ENCODE assay signal across 1 cellular context in the genomic region with DNA sequence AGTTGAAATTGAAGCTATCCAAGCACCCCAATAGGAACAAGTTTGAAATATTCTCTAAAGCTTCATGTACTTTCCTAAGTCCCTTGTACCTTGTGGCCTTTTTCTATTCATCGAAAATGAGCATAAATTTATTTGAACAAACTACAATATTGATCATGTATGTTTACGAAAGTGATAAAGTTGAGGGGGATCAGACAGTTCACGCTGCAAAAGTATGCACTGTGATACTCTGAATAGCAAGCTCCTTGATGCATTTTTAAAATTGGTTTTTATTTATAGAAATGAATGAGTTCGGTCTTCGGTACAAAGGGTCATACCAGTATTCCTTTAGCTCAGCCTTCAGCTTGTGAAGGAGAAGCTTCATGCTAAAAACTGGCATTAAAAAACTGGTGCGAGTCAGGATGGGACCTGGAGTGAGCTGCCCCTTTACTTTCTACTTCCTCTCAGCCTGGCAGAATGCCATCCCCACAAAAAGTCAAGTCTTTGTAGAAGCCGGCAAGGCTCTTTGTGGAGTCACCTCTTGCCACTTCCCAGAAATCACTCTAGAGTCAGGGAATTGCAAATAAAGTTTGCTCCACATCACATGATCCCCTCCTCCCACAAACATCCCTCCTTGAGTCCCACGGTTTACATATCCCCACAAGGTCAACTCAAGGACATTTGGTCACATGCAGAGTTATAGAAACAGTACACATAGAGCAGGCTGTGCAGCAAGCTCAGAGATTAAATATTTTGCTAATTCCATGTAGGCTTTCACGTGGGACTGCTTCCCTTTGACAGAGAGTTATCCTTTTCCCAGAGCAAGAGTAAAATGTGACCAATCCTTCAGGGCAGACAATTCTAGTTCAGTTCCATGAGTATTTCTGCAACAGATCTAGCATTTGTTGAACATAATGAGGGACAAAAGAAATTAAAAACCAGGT.
TF ChIP-seq lines count a peak whose summit lies in the region.

No MANE protein-coding gene starts in this region.

TF ChIP-seq in HepG2, 621 proteins besides CTCF, POLR2A, EP300 and RAD21 (continued from another document):
- TF ChIP-seq, protein P1, sequence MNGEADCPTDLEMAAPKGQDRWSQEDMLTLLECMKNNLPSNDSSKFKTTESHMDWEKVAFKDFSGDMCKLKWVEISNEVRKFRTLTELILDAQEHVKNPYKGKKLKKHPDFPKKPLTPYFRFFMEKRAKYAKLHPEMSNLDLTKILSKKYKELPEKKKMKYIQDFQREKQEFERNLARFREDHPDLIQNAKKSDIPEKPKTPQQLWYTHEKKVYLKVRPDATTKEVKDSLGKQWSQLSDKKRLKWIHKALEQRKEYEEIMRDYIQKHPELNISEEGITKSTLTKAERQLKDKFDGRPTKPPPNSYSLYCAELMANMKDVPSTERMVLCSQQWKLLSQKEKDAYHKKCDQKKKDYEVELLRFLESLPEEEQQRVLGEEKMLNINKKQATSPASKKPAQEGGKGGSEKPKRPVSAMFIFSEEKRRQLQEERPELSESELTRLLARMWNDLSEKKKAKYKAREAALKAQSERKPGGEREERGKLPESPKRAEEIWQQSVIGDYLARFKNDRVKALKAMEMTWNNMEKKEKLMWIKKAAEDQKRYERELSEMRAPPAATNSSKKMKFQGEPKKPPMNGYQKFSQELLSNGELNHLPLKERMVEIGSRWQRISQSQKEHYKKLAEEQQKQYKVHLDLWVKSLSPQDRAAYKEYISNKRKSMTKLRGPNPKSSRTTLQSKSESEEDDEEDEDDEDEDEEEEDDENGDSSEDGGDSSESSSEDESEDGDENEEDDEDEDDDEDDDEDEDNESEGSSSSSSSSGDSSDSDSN (CRISPR knock-in tag; IDR thresholded peaks at IDR 0.05), result no peak
- TF ChIP-seq GMEB2 (CRISPR knock-in tag; IDR thresholded peaks at IDR 0.05; ENCODE audit: low read depth) (no peak), HMG20B (CRISPR knock-in tag; conservative IDR thresholded peaks at IDR 0.05) (peak; percentile 90), RFX3 (CRISPR knock-in tag; IDR thresholded peaks at IDR 0.05) (no peak), ZNF572 (CRISPR knock-in tag; IDR thresholded peaks at IDR 0.05) (no peak), ZFP91 (CRISPR knock-in tag; IDR thresholded peaks at IDR 0.05; ENCODE audit: borderline replicate concordance) (no peak; the same call in 1 of the 2 replicates), SALL2 (CRISPR knock-in tag; IDR thresholded peaks at IDR 0.05) (peak; percentile 81), TBL1XR1 (IDR thresholded peaks at IDR 0.05; ENCODE audit: borderline replicate concordance, low read length, partially characterized antibody) (peak; percentile 75), NFAT5 (CRISPR knock-in tag; IDR thresholded peaks at IDR 0.05) (no peak), ZNF142 (CRISPR knock-in tag; IDR thresholded peaks at IDR 0.05) (no peak), TSC22D2 (CRISPR knock-in tag; IDR thresholded peaks at IDR 0.05; ENCODE audit: borderline replicate concordance) (0 out of 2 replicates have a peak, but pooled peaks have one; percentile 69), ZFP82 (CRISPR knock-in tag; IDR thresholded peaks at IDR 0.05; ENCODE audit: borderline replicate concordance) (0 out of 2 replicates have a peak, but pooled peaks have one; percentile 65), ZNF232 (CRISPR knock-in tag; IDR thresholded peaks at IDR 0.05; ENCODE audit: borderline replicate concordance) (peak; percentile 39; the same call in 1 of the 2 replicates), NFRKB (IDR thresholded peaks at IDR 0.05) (no peak), MAFK (conservative IDR thresholded peaks at IDR 0.05 in 1 of 2, IDR thresholded peaks at IDR 0.05 in 1 of 2; ENCODE audit: low read length in 2 of 2) (peak in 1 of 2 experiments; percentile 15; a peak in 1 of 4 replicates), FOSL2 (CRISPR knock-in tag; IDR thresholded peaks at IDR 0.05) (peak; percentile 94), ZNF383 (CRISPR knock-in tag; IDR thresholded peaks at IDR 0.05; ENCODE audit: borderline replicate concordance) (no peak), MEIS1 (CRISPR knock-in tag; IDR thresholded peaks at IDR 0.05; ENCODE audit: borderline replicate concordance) (no peak; the same call in 1 of the 2 replicates), ETV5 (CRISPR knock-in tag; IDR thresholded peaks at IDR 0.05; ENCODE audit: borderline replicate concordance) (peak; percentile 86)
